In genomic region chr17:4708436-4708835, GRCh38 we compare ENCODE assay signal across 1 cellular context.
TF ChIP-seq lines count a peak whose summit lies in the region.

No MANE protein-coding gene starts in this region.

TF ChIP-seq in A549, 52 proteins besides CTCF, POLR2A, EP300 and RAD21 (continued from another document):
- no peak for TF ChIP-seq JUN (IDR thresholded peaks at IDR 0.05)
